In genomic region chr3:33971055-33971454, GRCh38 we compare ENCODE assay signal across 9 cellular contexts.
"Had no signal": no experiment of that assay in that cellular context is flagged by ENCODE, and none has a peak within 500 bp of the region (broad histone marks: within the 10 kb centered on the region; RNA-seq: fewer than 3 reads in every experiment).

No MANE protein-coding gene starts in this region.

- H3K4me1 Mint-ChIP-seq: GM23338, H9 had no signal

- H3K27ac Mint-ChIP-seq: GM23338, H9 had no signal

- H3K9ac ChIP-seq: KMS-11 had no signal

- H3K27ac ChIP-seq: KMS-11 had no signal

- FAIRE-seq: H1, H54, HTR-8/SVneo had no signal

- H2AFZ ChIP-seq: GM23338 had no signal

- DNase-seq: H9, HCEC 1CT, IMR-90, KBM-7 had no signal

- ATAC-seq: GM23338 had no signal

- H3K4me3 ChIP-seq: GM23338 had no signal

- H3K4me3 Mint-ChIP-seq: GM23338, H9 had no signal

- H3K4me2 ChIP-seq: GM23338, KMS-11 had no signal
